ENCODE assay signal across 16 cellular contexts in genomic region chr5:121763674-121764073, GRCh38.
"Had no signal": no experiment of that assay in that cellular context is flagged by ENCODE, and none has a peak within 500 bp of the region (broad histone marks: within the 10 kb centered on the region; RNA-seq: fewer than 3 reads in every experiment).

No MANE protein-coding gene starts in this region.

- ATAC-seq: foreskin keratinocyte; left colon; left ventricle myocardium superior; sciatic nerve; stimulated activated naive B cell treated with anti-CD40 and anti-IgM and Interleukin-4, amounts not matched to agents 10 μg/mL and 1 μg/mL and 100 μg/mL, for 72 hours had no signal

- H3K36me3 Mint-ChIP-seq: naive B cell; stimulated activated naive B cell treated with anti-CD40 and anti-IgM and Interleukin-4, amounts not matched to agents 10 μg/mL and 1 μg/mL and 100 μg/mL, for 72 hours; type B pancreatic cell had no signal

- H3K27me3 Mint-ChIP-seq: naive B cell; stimulated activated naive B cell treated with anti-CD40 and anti-IgM and Interleukin-4, amounts not matched to agents 10 μg/mL and 1 μg/mL and 100 μg/mL, for 72 hours; type B pancreatic cell had no signal

- H3K4me1 Mint-ChIP-seq: naive B cell; nephron; stimulated activated naive B cell treated with anti-CD40 and anti-IgM and Interleukin-4, amounts not matched to agents 10 μg/mL and 1 μg/mL and 100 μg/mL, for 72 hours had no signal

- H3K27ac Mint-ChIP-seq: endodermal cell; naive B cell; nephron; stimulated activated naive B cell treated with anti-CD40 and anti-IgM and Interleukin-4, amounts not matched to agents 10 μg/mL and 1 μg/mL and 100 μg/mL, for 72 hours; type B pancreatic cell had no signal

- H3K9me3 Mint-ChIP-seq: endodermal cell; nephron; stimulated activated naive B cell treated with anti-CD40 and anti-IgM and Interleukin-4, amounts not matched to agents 10 μg/mL and 1 μg/mL and 100 μg/mL, for 72 hours; type B pancreatic cell had no signal

- H3K4me3 Mint-ChIP-seq: endodermal cell; naive B cell; nephron; stimulated activated naive B cell treated with anti-CD40 and anti-IgM and Interleukin-4, amounts not matched to agents 10 μg/mL and 1 μg/mL and 100 μg/mL, for 72 hours; type B pancreatic cell had no signal

- DNase-seq: effector CD4-positive, alpha-beta T cell; endodermal cell; erythroblast; foreskin keratinocyte; left colon; left ventricle myocardium superior; mesenchymal stem cell; naive B cell; posterior cingulate gyrus; stimulated activated CD4-positive, alpha-beta T cell treated with anti-CD3 and anti-CD28 coated beads, Interleukin-2, amount 100 ng/mL, for 24 hours; stimulated activated CD4-positive, alpha-beta T cell treated with anti-CD3 and anti-CD28 coated beads, Interleukin-4, amount 100 ng/mL, for 4 hours; stimulated activated naive B cell treated with anti-CD40 and anti-IgM and Interleukin-4, amounts not matched to agents 10 μg/mL and 1 μg/mL and 100 μg/mL, for 72 hours; uterus had no signal
